In the genomic region with DNA sequence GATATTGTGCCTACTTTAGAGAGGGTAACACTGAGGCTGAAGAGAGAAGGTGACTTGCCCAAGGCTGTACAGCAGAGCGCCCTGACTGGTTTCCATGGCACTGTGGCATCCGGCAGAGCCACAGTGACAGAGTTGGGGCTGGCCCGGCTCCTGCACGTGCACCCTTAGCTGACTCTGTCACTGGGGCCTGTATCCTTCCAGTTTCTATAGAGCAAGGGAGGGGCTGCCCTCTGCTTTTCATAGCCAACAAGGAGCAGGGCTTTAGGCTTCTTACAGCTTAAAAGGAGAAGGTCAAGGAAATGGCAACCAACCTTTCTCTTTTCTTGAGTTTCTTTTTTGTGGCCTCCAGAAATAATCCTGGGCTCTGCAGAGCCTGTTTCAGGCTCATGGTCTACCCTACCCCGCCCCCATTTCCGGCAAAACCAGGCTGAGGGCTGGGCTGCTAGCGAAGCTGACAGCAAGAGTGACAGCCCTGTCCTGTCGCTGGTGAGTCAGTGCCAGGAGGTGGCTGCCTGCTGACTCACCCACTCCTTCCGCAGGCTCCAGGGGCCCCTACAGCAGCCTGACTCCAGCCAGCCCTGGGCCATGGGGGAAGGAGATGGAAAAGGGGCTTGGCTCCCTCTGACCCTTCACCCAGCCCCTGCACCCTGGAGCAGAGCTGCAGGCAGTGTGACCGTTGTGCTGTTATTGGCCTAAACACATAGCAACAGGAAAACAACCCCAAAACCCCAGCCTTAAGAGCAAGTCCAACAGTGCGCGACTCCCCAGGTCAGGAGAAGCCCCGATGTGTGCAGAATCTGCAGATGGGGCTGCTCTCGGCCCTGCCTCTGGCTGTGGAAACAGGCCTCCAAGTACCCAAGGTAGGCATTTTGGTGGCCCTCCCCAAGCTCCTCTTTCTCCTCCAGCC, we compare ENCODE assay signal across 1 cellular context.
TF ChIP-seq lines count a peak whose summit lies in the region.

No MANE protein-coding gene starts in this region.

TF ChIP-seq in K562, 482 proteins besides CTCF, POLR2A, EP300 and RAD21 (continued from another document and continues in another):
- TF ChIP-seq, protein P1, sequence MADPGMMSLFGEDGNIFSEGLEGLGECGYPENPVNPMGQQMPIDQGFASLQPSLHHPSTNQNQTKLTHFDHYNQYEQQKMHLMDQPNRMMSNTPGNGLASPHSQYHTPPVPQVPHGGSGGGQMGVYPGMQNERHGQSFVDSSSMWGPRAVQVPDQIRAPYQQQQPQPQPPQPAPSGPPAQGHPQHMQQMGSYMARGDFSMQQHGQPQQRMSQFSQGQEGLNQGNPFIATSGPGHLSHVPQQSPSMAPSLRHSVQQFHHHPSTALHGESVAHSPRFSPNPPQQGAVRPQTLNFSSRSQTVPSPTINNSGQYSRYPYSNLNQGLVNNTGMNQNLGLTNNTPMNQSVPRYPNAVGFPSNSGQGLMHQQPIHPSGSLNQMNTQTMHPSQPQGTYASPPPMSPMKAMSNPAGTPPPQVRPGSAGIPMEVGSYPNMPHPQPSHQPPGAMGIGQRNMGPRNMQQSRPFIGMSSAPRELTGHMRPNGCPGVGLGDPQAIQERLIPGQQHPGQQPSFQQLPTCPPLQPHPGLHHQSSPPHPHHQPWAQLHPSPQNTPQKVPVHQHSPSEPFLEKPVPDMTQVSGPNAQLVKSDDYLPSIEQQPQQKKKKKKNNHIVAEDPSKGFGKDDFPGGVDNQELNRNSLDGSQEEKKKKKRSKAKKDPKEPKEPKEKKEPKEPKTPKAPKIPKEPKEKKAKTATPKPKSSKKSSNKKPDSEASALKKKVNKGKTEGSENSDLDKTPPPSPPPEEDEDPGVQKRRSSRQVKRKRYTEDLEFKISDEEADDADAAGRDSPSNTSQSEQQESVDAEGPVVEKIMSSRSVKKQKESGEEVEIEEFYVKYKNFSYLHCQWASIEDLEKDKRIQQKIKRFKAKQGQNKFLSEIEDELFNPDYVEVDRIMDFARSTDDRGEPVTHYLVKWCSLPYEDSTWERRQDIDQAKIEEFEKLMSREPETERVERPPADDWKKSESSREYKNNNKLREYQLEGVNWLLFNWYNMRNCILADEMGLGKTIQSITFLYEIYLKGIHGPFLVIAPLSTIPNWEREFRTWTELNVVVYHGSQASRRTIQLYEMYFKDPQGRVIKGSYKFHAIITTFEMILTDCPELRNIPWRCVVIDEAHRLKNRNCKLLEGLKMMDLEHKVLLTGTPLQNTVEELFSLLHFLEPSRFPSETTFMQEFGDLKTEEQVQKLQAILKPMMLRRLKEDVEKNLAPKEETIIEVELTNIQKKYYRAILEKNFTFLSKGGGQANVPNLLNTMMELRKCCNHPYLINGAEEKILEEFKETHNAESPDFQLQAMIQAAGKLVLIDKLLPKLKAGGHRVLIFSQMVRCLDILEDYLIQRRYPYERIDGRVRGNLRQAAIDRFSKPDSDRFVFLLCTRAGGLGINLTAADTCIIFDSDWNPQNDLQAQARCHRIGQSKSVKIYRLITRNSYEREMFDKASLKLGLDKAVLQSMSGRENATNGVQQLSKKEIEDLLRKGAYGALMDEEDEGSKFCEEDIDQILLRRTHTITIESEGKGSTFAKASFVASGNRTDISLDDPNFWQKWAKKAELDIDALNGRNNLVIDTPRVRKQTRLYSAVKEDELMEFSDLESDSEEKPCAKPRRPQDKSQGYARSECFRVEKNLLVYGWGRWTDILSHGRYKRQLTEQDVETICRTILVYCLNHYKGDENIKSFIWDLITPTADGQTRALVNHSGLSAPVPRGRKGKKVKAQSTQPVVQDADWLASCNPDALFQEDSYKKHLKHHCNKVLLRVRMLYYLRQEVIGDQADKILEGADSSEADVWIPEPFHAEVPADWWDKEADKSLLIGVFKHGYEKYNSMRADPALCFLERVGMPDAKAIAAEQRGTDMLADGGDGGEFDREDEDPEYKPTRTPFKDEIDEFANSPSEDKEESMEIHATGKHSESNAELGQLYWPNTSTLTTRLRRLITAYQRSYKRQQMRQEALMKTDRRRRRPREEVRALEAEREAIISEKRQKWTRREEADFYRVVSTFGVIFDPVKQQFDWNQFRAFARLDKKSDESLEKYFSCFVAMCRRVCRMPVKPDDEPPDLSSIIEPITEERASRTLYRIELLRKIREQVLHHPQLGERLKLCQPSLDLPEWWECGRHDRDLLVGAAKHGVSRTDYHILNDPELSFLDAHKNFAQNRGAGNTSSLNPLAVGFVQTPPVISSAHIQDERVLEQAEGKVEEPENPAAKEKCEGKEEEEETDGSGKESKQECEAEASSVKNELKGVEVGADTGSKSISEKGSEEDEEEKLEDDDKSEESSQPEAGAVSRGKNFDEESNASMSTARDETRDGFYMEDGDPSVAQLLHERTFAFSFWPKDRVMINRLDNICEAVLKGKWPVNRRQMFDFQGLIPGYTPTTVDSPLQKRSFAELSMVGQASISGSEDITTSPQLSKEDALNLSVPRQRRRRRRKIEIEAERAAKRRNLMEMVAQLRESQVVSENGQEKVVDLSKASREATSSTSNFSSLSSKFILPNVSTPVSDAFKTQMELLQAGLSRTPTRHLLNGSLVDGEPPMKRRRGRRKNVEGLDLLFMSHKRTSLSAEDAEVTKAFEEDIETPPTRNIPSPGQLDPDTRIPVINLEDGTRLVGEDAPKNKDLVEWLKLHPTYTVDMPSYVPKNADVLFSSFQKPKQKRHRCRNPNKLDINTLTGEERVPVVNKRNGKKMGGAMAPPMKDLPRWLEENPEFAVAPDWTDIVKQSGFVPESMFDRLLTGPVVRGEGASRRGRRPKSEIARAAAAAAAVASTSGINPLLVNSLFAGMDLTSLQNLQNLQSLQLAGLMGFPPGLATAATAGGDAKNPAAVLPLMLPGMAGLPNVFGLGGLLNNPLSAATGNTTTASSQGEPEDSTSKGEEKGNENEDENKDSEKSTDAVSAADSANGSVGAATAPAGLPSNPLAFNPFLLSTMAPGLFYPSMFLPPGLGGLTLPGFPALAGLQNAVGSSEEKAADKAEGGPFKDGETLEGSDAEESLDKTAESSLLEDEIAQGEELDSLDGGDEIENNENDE (IDR thresholded peaks at IDR 0.05; ENCODE audit: low read depth, low read length), result no peak
- TF ChIP-seq CBFA2T3 (IDR thresholded peaks at IDR 0.05) (peak; percentile 54), KDM4B (IDR thresholded peaks at IDR 0.05; ENCODE audit: borderline replicate concordance in 2 of 2, low read depth in 1 of 2) (peak in 1 of 2 experiments; percentile 57; a peak in 1 of 4 replicates), FOXP1 (CRISPR knock-in tag; IDR thresholded peaks at IDR 0.05) (peak; percentile 70; the same call in 1 of the 2 replicates), CCNT2 (IDR thresholded peaks at IDR 0.05; ENCODE audit: borderline replicate concordance, extremely low read depth, insufficient read length, low read depth, low read length) (peak; percentile 75), HIVEP1 (CRISPR knock-in tag; IDR thresholded peaks at IDR 0.05) (peak; percentile 73; the same call in 1 of the 2 replicates), EGR1 (conservative IDR thresholded peaks at IDR 0.05) (peak; percentile 81), ZNF445 (CRISPR knock-in tag; IDR thresholded peaks at IDR 0.05; ENCODE audit: low read depth) (no peak), MXI1 (IDR thresholded peaks at IDR 0.05; ENCODE audit: low read depth, low read length) (0 out of 2 replicates have a peak, but pooled peaks have one; percentile 8), LCOR (CRISPR knock-in tag; IDR thresholded peaks at IDR 0.05) (peak; percentile 64; the same call in 1 of the 2 replicates), BACH1 (tag; IDR thresholded peaks at IDR 0.05) (peak; percentile 71; the same call in 1 of the 2 replicates), GTF2E2 (tag; IDR thresholded peaks at IDR 0.05) (peak; percentile 51; the same call in 1 of the 2 replicates), SMARCA4 (IDR thresholded peaks at IDR 0.05) (peak; percentile 93), ZNF76 (CRISPR knock-in tag; IDR thresholded peaks at IDR 0.05; ENCODE audit: borderline replicate concordance) (no peak), CXXC5 (CRISPR knock-in tag; IDR thresholded peaks at IDR 0.05) (peak; percentile 57; the same call in 1 of the 2 replicates), RFX1 (IDR thresholded peaks at IDR 0.05) (peak; percentile 63; the same call in 1 of the 2 replicates), SMARCC2 (IDR thresholded peaks at IDR 0.05; ENCODE audit: low read depth) (peak; percentile 81), KDM1A (IDR thresholded peaks at IDR 0.05) (peak in 1 of 2 experiments; percentile 64; a peak in 1 of 4 replicates), YBX1 (IDR thresholded peaks at IDR 0.05) (no peak), FOXM1 (IDR thresholded peaks at IDR 0.05; ENCODE audit: low read depth) (no peak), FOXM1 (CRISPR knock-in tag; IDR thresholded peaks at IDR 0.05; ENCODE audit: low read depth) (no peak), ZBTB7A (IDR thresholded peaks at IDR 0.05; ENCODE audit: borderline replicate concordance, control insufficient read depth, low read depth, low read length) (peak; percentile 93), TAF1 (IDR thresholded peaks at IDR 0.05; ENCODE audit: control insufficient read depth, extremely low read depth, insufficient read depth, low read length, severe bottlenecking) (peak; percentile 29), NR2C2 (CRISPR knock-in tag; IDR thresholded peaks at IDR 0.05) (no peak; the same call in 1 of the 2 replicates), NR2C2 (tag; IDR thresholded peaks at IDR 0.05) (peak; percentile 88), ZNF282 (CRISPR knock-in tag; IDR thresholded peaks at IDR 0.05) (no peak), ZKSCAN8 (CRISPR knock-in tag; IDR thresholded peaks at IDR 0.05) (0 out of 2 replicates have a peak, but pooled peaks have one; percentile 77), ZNF584 (CRISPR knock-in tag; IDR thresholded peaks at IDR 0.05; ENCODE audit: low read depth) (peak; percentile 94), ETV6 (IDR thresholded peaks at IDR 0.05; ENCODE audit: borderline replicate concordance in 1 of 2, low read depth in 2 of 2, low read length in 1 of 2) (peak in 1 of 2 experiments; percentile 52; a peak in 1 of 4 replicates), ETV6 (CRISPR knock-in tag; IDR thresholded peaks at IDR 0.05; ENCODE audit: borderline replicate concordance) (no peak)
- TF ChIP-seq, protein P2, sequence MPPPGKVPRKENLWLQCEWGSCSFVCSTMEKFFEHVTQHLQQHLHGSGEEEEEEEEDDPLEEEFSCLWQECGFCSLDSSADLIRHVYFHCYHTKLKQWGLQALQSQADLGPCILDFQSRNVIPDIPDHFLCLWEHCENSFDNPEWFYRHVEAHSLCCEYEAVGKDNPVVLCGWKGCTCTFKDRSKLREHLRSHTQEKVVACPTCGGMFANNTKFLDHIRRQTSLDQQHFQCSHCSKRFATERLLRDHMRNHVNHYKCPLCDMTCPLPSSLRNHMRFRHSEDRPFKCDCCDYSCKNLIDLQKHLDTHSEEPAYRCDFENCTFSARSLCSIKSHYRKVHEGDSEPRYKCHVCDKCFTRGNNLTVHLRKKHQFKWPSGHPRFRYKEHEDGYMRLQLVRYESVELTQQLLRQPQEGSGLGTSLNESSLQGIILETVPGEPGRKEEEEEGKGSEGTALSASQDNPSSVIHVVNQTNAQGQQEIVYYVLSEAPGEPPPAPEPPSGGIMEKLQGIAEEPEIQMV (tag; conservative IDR thresholded peaks at IDR 0.05; ENCODE audit: low read depth), result no peak
- TF ChIP-seq, protein P3, sequence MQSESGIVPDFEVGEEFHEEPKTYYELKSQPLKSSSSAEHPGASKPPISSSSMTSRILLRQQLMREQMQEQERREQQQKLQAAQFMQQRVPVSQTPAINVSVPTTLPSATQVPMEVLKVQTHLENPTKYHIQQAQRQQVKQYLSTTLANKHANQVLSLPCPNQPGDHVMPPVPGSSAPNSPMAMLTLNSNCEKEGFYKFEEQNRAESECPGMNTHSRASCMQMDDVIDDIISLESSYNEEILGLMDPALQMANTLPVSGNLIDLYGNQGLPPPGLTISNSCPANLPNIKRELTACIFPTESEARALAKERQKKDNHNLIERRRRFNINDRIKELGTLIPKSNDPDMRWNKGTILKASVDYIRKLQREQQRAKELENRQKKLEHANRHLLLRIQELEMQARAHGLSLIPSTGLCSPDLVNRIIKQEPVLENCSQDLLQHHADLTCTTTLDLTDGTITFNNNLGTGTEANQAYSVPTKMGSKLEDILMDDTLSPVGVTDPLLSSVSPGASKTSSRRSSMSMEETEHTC (IDR thresholded peaks at IDR 0.05), result peak; percentile 94
- TF ChIP-seq, protein P4, sequence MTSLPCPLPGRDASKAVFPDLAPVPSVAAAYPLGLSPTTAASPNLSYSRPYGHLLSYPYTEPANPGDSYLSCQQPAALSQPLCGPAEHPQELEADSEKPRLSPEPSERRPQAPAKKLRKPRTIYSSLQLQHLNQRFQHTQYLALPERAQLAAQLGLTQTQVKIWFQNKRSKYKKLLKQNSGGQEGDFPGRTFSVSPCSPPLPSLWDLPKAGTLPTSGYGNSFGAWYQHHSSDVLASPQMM (CRISPR knock-in tag; IDR thresholded peaks at IDR 0.05), result no peak
- TF ChIP-seq, protein P5, sequence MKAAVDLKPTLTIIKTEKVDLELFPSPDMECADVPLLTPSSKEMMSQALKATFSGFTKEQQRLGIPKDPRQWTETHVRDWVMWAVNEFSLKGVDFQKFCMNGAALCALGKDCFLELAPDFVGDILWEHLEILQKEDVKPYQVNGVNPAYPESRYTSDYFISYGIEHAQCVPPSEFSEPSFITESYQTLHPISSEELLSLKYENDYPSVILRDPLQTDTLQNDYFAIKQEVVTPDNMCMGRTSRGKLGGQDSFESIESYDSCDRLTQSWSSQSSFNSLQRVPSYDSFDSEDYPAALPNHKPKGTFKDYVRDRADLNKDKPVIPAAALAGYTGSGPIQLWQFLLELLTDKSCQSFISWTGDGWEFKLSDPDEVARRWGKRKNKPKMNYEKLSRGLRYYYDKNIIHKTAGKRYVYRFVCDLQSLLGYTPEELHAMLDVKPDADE (conservative IDR thresholded peaks at IDR 0.05; ENCODE audit: control insufficient read depth, low read depth, low read length), result peak; percentile 90
- TF ChIP-seq, protein P6, sequence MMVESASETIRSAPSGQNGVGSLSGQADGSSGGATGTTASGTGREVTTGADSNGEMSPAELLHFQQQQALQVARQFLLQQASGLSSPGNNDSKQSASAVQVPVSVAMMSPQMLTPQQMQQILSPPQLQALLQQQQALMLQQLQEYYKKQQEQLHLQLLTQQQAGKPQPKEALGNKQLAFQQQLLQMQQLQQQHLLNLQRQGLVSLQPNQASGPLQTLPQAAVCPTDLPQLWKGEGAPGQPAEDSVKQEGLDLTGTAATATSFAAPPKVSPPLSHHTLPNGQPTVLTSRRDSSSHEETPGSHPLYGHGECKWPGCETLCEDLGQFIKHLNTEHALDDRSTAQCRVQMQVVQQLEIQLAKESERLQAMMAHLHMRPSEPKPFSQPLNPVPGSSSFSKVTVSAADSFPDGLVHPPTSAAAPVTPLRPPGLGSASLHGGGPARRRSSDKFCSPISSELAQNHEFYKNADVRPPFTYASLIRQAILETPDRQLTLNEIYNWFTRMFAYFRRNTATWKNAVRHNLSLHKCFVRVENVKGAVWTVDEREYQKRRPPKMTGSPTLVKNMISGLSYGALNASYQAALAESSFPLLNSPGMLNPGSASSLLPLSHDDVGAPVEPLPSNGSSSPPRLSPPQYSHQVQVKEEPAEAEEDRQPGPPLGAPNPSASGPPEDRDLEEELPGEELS (CRISPR knock-in tag; IDR thresholded peaks at IDR 0.05; ENCODE audit: borderline replicate concordance), result no peak
